13 cellular contexts compared by ENCODE assay signal in the genomic region with DNA sequence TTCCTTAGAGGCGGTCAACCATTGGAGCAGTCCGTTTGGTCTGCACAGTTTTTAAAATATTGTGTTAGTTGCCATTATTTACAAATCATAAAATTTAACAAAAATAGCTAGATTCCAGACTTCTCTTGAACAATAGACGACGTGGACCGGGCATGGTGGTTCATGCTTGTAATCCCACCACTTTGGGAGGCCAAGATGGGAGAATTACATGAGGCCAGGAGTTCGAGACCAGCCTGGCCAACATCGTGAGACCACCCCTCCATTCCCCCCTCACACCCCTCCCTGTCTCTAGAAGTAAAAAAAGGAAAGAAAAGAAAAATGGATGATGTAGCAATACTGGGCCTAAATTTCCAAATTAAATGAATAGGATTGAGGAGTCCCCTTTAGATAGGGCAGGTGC. TPM values are rescaled to one million over a fixed set of nuclear protein-coding genes. Genes with fewer than 3 reads are reported as not detected.
DNase-seq lines count a peak whose midpoint lies in the region; ATAC-seq, FAIRE-seq and TF ChIP-seq lines count a peak whose summit lies in the region.
"Had no signal": no experiment of that assay in that cellular context is flagged by ENCODE, and none has a peak within 500 bp of the region (broad histone marks: within the 10 kb centered on the region; RNA-seq: fewer than 3 reads in every experiment).

No MANE protein-coding gene starts in this region.

- CTCF ChIA-PET in GM12878 (lab: Yijun Ruan, JAX), result interaction anchor here (0.9 to 2.1 kb wide), 12 partner anchors 8 to 292 kb away, joined by 3 to 20 read pairs (median 4); a partner anchor contains a TSS

- 78% methylated on average over 7 of the region's 7 CpGs for WGBS in right cardiac atrium
- WGBS in GM12878 (ENCODE audit: insufficient coverage, insufficient replicate concordance, low lambda C conversion rate, missing lambda C conversion rate), result 73% methylated on average over 7 of the region's 7 CpGs

- POLR2A ChIA-PET in GM12878 (lab: Charles Lee), result interaction anchor here (1.3 to 2.1 kb wide), 5 partner anchors 9 to 110 kb away, joined by 4 to 42 read pairs (median 11); a partner anchor contains a TSS

- SMC1A ChIA-PET in GM12878 (lab: Charles Lee; ENCODE audit: uncharacterized antibody, unreplicated experiment), result interaction anchor here (0.9 to 3.0 kb wide), 11 partner anchors 10 to 110 kb away, joined by 3 to 36 read pairs (median 4); a partner anchor contains a TSS

- peak overlapping the region; percentile 93 for H3K4me2 ChIP-seq in GM12878 (ENCODE audit: control insufficient read depth, insufficient read depth)
- peak overlapping the region; percentile 88 for H3K4me2 ChIP-seq in keratinocyte (ENCODE audit: control insufficient read depth, extremely low read depth, insufficient read depth, low read depth, low read length)

- RAD21 ChIA-PET in GM12878 (lab: Charles Lee; ENCODE audit: unreplicated experiment), result interaction anchor here (1.2 to 2.7 kb wide), 6 partner anchors 9 to 78 kb away, joined by 3 to 44 read pairs (median 7); a partner anchor contains a TSS

- TF ChIP-seq POLR2A in GM12878 (IDR thresholded peaks at IDR 0.05; ENCODE audit: low read depth, low read length), result no peak

- H3K27ac Mint-ChIP-seq in type B pancreatic cell, result no peak overlapping the region

- no peak for TF ChIP-seq EP300 in GM12878 (IDR thresholded peaks at IDR 0.05; ENCODE audit: borderline replicate concordance in 1 of 2, control insufficient read depth in 1 of 2, low read depth in 2 of 2, low read length in 2 of 2)

- H4K20me1 ChIP-seq in GM12878 (ENCODE audit: control insufficient read depth, insufficient read depth), result no peaks in the 10 kb centered on the region
- no peaks in the 10 kb centered on the region for H4K20me1 ChIP-seq in keratinocyte (ENCODE audit: control insufficient read depth, extremely low read depth, insufficient read depth, low read length)

- H2AFZ ChIP-seq in GM12878 (ENCODE audit: control insufficient read depth, low read depth, low read length) (no peak overlapping the region), keratinocyte (ENCODE audit: control insufficient read depth, low read length) (no peak overlapping the region)

- no peaks in the 10 kb centered on the region for H3K9me3 Mint-ChIP-seq in type B pancreatic cell

- H3K9ac ChIP-seq in GM12878 (ENCODE audit: control insufficient read depth, insufficient read depth, low read length) (no peak overlapping the region), keratinocyte (ENCODE audit: control insufficient read depth, extremely low read depth, insufficient read depth, low read length) (peak overlapping the region; percentile 77)

- H3K4me3 ChIP-seq in right cardiac atrium (ENCODE audit: low read length), result peak overlapping the region; percentile 60
- H3K4me3 ChIP-seq in GM12878, result peak overlapping the region; percentile 77; the same call in 1 of the 2 replicates
- peak overlapping the region; percentile 54 to 82 (median 71) for H3K4me3 ChIP-seq in keratinocyte (ENCODE audit: control insufficient read depth in 2 of 3, extremely low read depth in 1 of 3, insufficient read depth in 2 of 3, low read depth in 1 of 3, low read length in 3 of 3)

- no peaks in the 10 kb centered on the region for H3K36me3 ChIP-seq in GM12878 (ENCODE audit: control insufficient read depth in 2 of 2, insufficient read depth in 2 of 2, low read length in 1 of 2)
- no peaks in the 10 kb centered on the region for H3K36me3 ChIP-seq in keratinocyte (ENCODE audit: control insufficient read depth in 2 of 2, extremely low read depth in 1 of 2, insufficient read depth in 2 of 2, low read length in 2 of 2)

- H3K4me1 ChIP-seq in right cardiac atrium (ENCODE audit: control insufficient read depth, insufficient read depth, low read length), result no peaks in the 10 kb centered on the region
- H3K4me1 ChIP-seq in GM12878 (ENCODE audit: control insufficient read depth, insufficient read depth, low read length), result peaks cover 4% of the 10 kb centered on the region; the same call in 1 of the 2 replicates
- peaks cover 10% of the 10 kb centered on the region for H3K4me1 ChIP-seq in keratinocyte (ENCODE audit: control insufficient read depth, extremely low read depth, insufficient read depth, low read length)

- dilution Hi-C loops in keratinocyte (cut with MboI; ENCODE audit: extremely low pct_ligation_motif_present, low sequenced_read_pairs), result no loop called here

- H3K79me2 ChIP-seq in GM12878 (ENCODE audit: control insufficient read depth, insufficient read depth, low read length), result no peaks in the 10 kb centered on the region
- H3K79me2 ChIP-seq in keratinocyte (ENCODE audit: control insufficient read depth, insufficient read depth, low read length), result peaks cover 2% of the 10 kb centered on the region

- no peaks in the 10 kb centered on the region for H3K36me3 Mint-ChIP-seq in type B pancreatic cell

- no peak for TF ChIP-seq RAD21 in GM12878 (IDR thresholded peaks at IDR 0.05; ENCODE audit: insufficient read depth, low read depth, low read length)

- in situ Hi-C loops in GM12878 (cut with MboI), result no loop called here

- no peaks in the 10 kb centered on the region for H3K4me1 Mint-ChIP-seq in type B pancreatic cell (ENCODE audit: unreplicated experiment)

- ATAC-seq in right cardiac atrium (no peak), GM12878 (no peak), left colon (no peak), HG03280 (IDR thresholded peaks at IDR 0.05; ENCODE audit: unreplicated experiment) (no peak)

- BruUV-seq in GM12878 (replicated peaks; lab: Mats Ljungman, UMichigan), result TSS peak; percentile 74

- H3K9me1 ChIP-seq in keratinocyte (ENCODE audit: control insufficient read depth, extremely low read depth, insufficient read depth, low read length), result no peaks in the 10 kb centered on the region

- TF ChIP-seq CTCF in GM12878 (IDR thresholded peaks at IDR 0.05 in 2 of 3, conservative IDR thresholded peaks at IDR 0.05 in 1 of 3; ENCODE audit: control insufficient read depth in 2 of 3, extremely low read depth in 1 of 3, insufficient read depth in 1 of 3, low read depth in 3 of 3, low read length in 3 of 3) (no peak), keratinocyte (optimal IDR thresholded peaks at IDR 0.05 in 1 of 3, IDR thresholded peaks at IDR 0.05 in 1 of 3, conservative IDR thresholded peaks at IDR 0.05 in 1 of 3; ENCODE audit: extremely low read depth in 1 of 3, insufficient read depth in 2 of 3, low read length in 3 of 3) (no peak), type B pancreatic cell (conservative IDR thresholded peaks at IDR 0.05) (no peak)

- DNase-seq in right cardiac atrium (no peak), cardiac septum (ENCODE audit: low spot score) (no peak), GM12878 (ENCODE audit: low read depth, low spot score) (no peak), keratinocyte (ENCODE audit: low read depth, low spot score) (no peak), type B pancreatic cell (ENCODE audit: extremely low spot score, unreplicated experiment) (no peak), left colon (no peak)
- no peak for DNase-seq in stimulated activated CD4-positive, alpha-beta T cell treated with anti-CD3 and anti-CD28 coated beads, Interleukin-2, amount 100 ng/mL, for 24 hours
- DNase-seq: amygdala; NCI-H2029; stimulated activated CD4-positive, alpha-beta T cell treated with anti-CD3 and anti-CD28 coated beads, Interleukin-4, amount 100 ng/mL, for 24 hours had no signal

- no peaks in the 10 kb centered on the region for H3K27me3 ChIP-seq in right cardiac atrium (ENCODE audit: control insufficient read depth, insufficient read depth)
- H3K27me3 ChIP-seq in GM12878 (replicated peaks in 1 of 2; ENCODE audit: control insufficient read depth in 2 of 2, insufficient read depth in 2 of 2, low read length in 1 of 2), result no peaks in the 10 kb centered on the region; a peak in 1 of 4 replicates
- H3K27me3 ChIP-seq in keratinocyte (ENCODE audit: control insufficient read depth, extremely low read depth, insufficient read depth, low read length), result no peaks in the 10 kb centered on the region

- H3K27ac ChIP-seq in right cardiac atrium (ENCODE audit: low read length), result no peak overlapping the region
- no peak overlapping the region for H3K27ac ChIP-seq in GM12878 (ENCODE audit: control insufficient read depth, insufficient read depth)
- no peak overlapping the region for H3K27ac ChIP-seq in keratinocyte (ENCODE audit: control insufficient read depth, insufficient read depth, low read length)

- peak overlapping the region; percentile 69 for H3K4me3 Mint-ChIP-seq in type B pancreatic cell

- H3K27me3 Mint-ChIP-seq in type B pancreatic cell, result peaks cover 77% of the 10 kb centered on the region

- FAIRE-seq in GM12878 (lab: Jason Lieb, UNC) (no peak), keratinocyte (lab: Jason Lieb, UNC) (no peak)
- FAIRE-seq: D721Med, islet of Langerhans had no signal

- intact Hi-C loops in right cardiac atrium (cut with DNase I), result no loop called here
- intact Hi-C loops in cardiac septum (cut with DNase I), result no loop called here
- intact Hi-C loops in GM12878 (cut with micrococcal nuclease; ENCODE audit: unreplicated experiment), result loop anchor here (5.0 kb wide), 1 partner anchor 78 kb away; no protein-coding TSS in a partner anchor
- intact Hi-C loops in left colon (cut with DNase I, micrococcal nuclease), result no loop called here

- H3K9me3 ChIP-seq in right cardiac atrium (ENCODE audit: control insufficient read depth, low read length) (no peaks in the 10 kb centered on the region), GM12878 (replicated peaks; ENCODE audit: control insufficient read depth, insufficient read depth, low read length) (no peaks in the 10 kb centered on the region), keratinocyte (ENCODE audit: control insufficient read depth, low read depth, low read length) (no peaks in the 10 kb centered on the region)

RNA-seq across cellular contexts. Expression of a gene that starts 1.0 kb away (rescaled TPM):
- total RNA-seq in right cardiac atrium (1 to 10 TPM; 2.9 to 4.6 (median 4.3) TPM), cardiac septum (1.2 TPM), GM12878 (2014; rRNA removed) (2.4 and 2.7 TPM in 2 replicates), GM12878 (2014; rRNA removed; fragmentation: Illumina TruSeq; extraction: Trizol) (1.3 and 1.4 TPM in 2 replicates), GM12878 (2021) (3.0 and 3.4 TPM in 2 replicates), type B pancreatic cell (ENCODE audit: low replicate concordance) (1.3 TPM in 2 replicates), left colon (10 to 100 TPM in 1 of 2 donors, 1 to 10 TPM in 1; 6.3 to 25.8 TPM)
- polyA plus RNA-seq in right cardiac atrium (0.97 TPM), GM12878 (2011; rRNA removed) (8.3 and 9.8 TPM in 2 replicates), GM12878 (2014; fragmentation: Illumina TruSeq; extraction: Trizol) (1.4 and 1.7 TPM in 2 replicates), GM12878 (2014; fragmentation: Nextera tagmentation; extraction: Ambion mirVana) (under 1 TPM; 0.26 to 0.29 TPM), GM12878 (2014; rRNA removed) (2.5 and 2.7 TPM in 2 replicates), GM12878 (2016; fragmentation: Nextera tagmentation; extraction: Ambion mirVana) (1 to 10 TPM in 1 of 2 experiments, under 1 TPM in 1; 0.99 to 2.3 TPM), keratinocyte (21.0 to 23.4 TPM (median 21.7 TPM) in 3 replicates)
- total RNA-seq in GM12878 (2013; cell fraction: nucleolus; rRNA removed), result 7.1 and 8.3 TPM in 2 replicates
- polyA plus RNA-seq in GM12878 (2011; ENCODE audit: low read depth), result 0.73 TPM
- 12.1 and 13.1 TPM in 2 replicates for polyA plus RNA-seq in GM12878 (2011; cell fraction: cytosol; rRNA removed)
- polyA plus RNA-seq in GM12878 (2011; cell fraction: nucleus; rRNA removed), result 26.6 and 33.5 TPM in 2 replicates
- 0.91 and 2.3 TPM in 2 replicates for polyA plus RNA-seq in GM12878 (2012)
- 8.5 and 13.3 TPM in 2 replicates for polyA minus RNA-seq in GM12878 (2011; rRNA and poly(A)+ RNA removed)
- 3.2 and 4.4 TPM in 2 replicates for polyA minus RNA-seq in GM12878 (2011; cell fraction: cytosol; rRNA and poly(A)+ RNA removed)
- 8.2 and 8.5 TPM in 2 replicates for polyA minus RNA-seq in GM12878 (2011; cell fraction: nucleus; rRNA and poly(A)+ RNA removed)
- polyA plus RNA-seq in keratinocyte (2011; ENCODE audit: low read depth), result 23.5 TPM
- 10.6 and 12.1 TPM in 2 replicates for polyA plus RNA-seq in keratinocyte (2011; cell fraction: cytosol; rRNA removed)
- 29.3 and 30.3 TPM in 2 replicates for polyA plus RNA-seq in keratinocyte (2011; cell fraction: nucleus; rRNA removed)
- 20.7 and 50.5 TPM in 2 replicates for polyA plus RNA-seq in keratinocyte (2012; ENCODE audit: low replicate concordance)
- 27.3 to 36.0 TPM (median 30.6 TPM) in 3 replicates for polyA minus RNA-seq in keratinocyte
- 17.3 TPM for polyA minus RNA-seq in keratinocyte (2011; cell fraction: cytosol; rRNA and poly(A)+ RNA removed)
- 27.3 and 31.5 TPM in 2 replicates for polyA minus RNA-seq in keratinocyte (2011; cell fraction: nucleus; rRNA and poly(A)+ RNA removed)

RNA-seq across cellular contexts. Expression of a gene that starts 47.4 kb away (rescaled TPM):
- 10 to 100 TPM; 11.1 to 13.2 (median 11.7) TPM for total RNA-seq in right cardiac atrium
- polyA plus RNA-seq in right cardiac atrium, result 14.1 TPM
- total RNA-seq in cardiac septum, result 8.7 TPM
- 30.1 and 34.6 TPM in 2 replicates for total RNA-seq in GM12878 (2013; cell fraction: nucleolus; rRNA removed)
- 28.9 and 37.9 TPM in 2 replicates for total RNA-seq in GM12878 (2014; rRNA removed)
- 24.0 and 27.0 TPM in 2 replicates for total RNA-seq in GM12878 (2014; rRNA removed; fragmentation: Illumina TruSeq; extraction: Trizol)
- total RNA-seq in GM12878 (2021), result 14.4 and 19.9 TPM in 2 replicates
- 17.7 TPM for polyA plus RNA-seq in GM12878 (2011; ENCODE audit: low read depth)
- 35.7 and 36.8 TPM in 2 replicates for polyA plus RNA-seq in GM12878 (2011; rRNA removed)
- polyA plus RNA-seq in GM12878 (2011; cell fraction: cytosol; rRNA removed), result 37.2 and 37.5 TPM in 2 replicates
- polyA plus RNA-seq in GM12878 (2011; cell fraction: nucleus; rRNA removed), result 39.8 and 42.6 TPM in 2 replicates
- polyA plus RNA-seq in GM12878 (2012), result 17.1 and 19.5 TPM in 2 replicates
- 30.5 and 46.9 TPM in 2 replicates for polyA plus RNA-seq in GM12878 (2014; fragmentation: Illumina TruSeq; extraction: Trizol)
- 10 to 100 TPM; 11.2 to 15.5 TPM for polyA plus RNA-seq in GM12878 (2014; fragmentation: Nextera tagmentation; extraction: Ambion mirVana)
- polyA plus RNA-seq in GM12878 (2014; rRNA removed), result 25.2 and 28.7 TPM in 2 replicates
- polyA plus RNA-seq in GM12878 (2016; fragmentation: Nextera tagmentation; extraction: Ambion mirVana), result 10 to 100 TPM; 45.7 to 50.3 TPM
- polyA minus RNA-seq in GM12878 (2011; rRNA and poly(A)+ RNA removed), result 11.5 and 12.2 TPM in 2 replicates
- polyA minus RNA-seq in GM12878 (2011; cell fraction: cytosol; rRNA and poly(A)+ RNA removed), result 5.1 and 6.4 TPM in 2 replicates
- polyA minus RNA-seq in GM12878 (2011; cell fraction: nucleus; rRNA and poly(A)+ RNA removed), result 10.8 and 15.3 TPM in 2 replicates
- 21.0 to 35.9 TPM (median 34.2 TPM) in 3 replicates for polyA plus RNA-seq in keratinocyte
- polyA plus RNA-seq in keratinocyte (2011; ENCODE audit: low read depth), result 2.5 TPM
- 25.2 and 37.1 TPM in 2 replicates for polyA plus RNA-seq in keratinocyte (2011; cell fraction: cytosol; rRNA removed)
- 33.4 and 33.7 TPM in 2 replicates for polyA plus RNA-seq in keratinocyte (2011; cell fraction: nucleus; rRNA removed)
- polyA plus RNA-seq in keratinocyte (2012; ENCODE audit: low replicate concordance), result 16.1 and 19.3 TPM in 2 replicates
- polyA minus RNA-seq in keratinocyte, result 8.3 to 15.7 TPM (median 8.7 TPM) in 3 replicates
- 6.7 TPM for polyA minus RNA-seq in keratinocyte (2011; cell fraction: cytosol; rRNA and poly(A)+ RNA removed)
- 6.2 and 8.6 TPM in 2 replicates for polyA minus RNA-seq in keratinocyte (2011; cell fraction: nucleus; rRNA and poly(A)+ RNA removed)
- total RNA-seq in type B pancreatic cell (ENCODE audit: low replicate concordance), result 17.2 and 33.2 TPM in 2 replicates
- total RNA-seq in left colon, result 10 to 100 TPM; 11.3 to 13.3 TPM
